Comparison of ENCODE assay signal across 1 cellular context in genomic region chr21:39182484-39183271, GRCh38.
TF ChIP-seq lines count a peak whose summit lies in the region.

No MANE protein-coding gene starts in this region.

TF ChIP-seq in HepG2, 621 proteins besides CTCF, POLR2A, EP300 and RAD21 (continued from another document and continues in another):
- TF ChIP-seq HMGXB3 (CRISPR knock-in tag; IDR thresholded peaks at IDR 0.05; ENCODE audit: borderline replicate concordance) (no peak), MED13 (CRISPR knock-in tag; IDR thresholded peaks at IDR 0.05) (no peak), TOE1 (CRISPR knock-in tag; IDR thresholded peaks at IDR 0.05) (no peak; the same call in 1 of the 2 replicates), ZBTB49 (CRISPR knock-in tag; IDR thresholded peaks at IDR 0.05; ENCODE audit: borderline replicate concordance) (0 out of 2 replicates have a peak, but pooled peaks have one; percentile 51), POGZ (CRISPR knock-in tag; IDR thresholded peaks at IDR 0.05) (no peak), PLSCR1 (CRISPR knock-in tag; IDR thresholded peaks at IDR 0.05; ENCODE audit: borderline replicate concordance) (no peak), ZNF407 (CRISPR knock-in tag; IDR thresholded peaks at IDR 0.05; ENCODE audit: not compliant biosample characterization) (peak; percentile 64), ZBTB7A (CRISPR knock-in tag; IDR thresholded peaks at IDR 0.05) (no peak), SIN3A (IDR thresholded peaks at IDR 0.05; ENCODE audit: borderline replicate concordance, low read depth, low read length) (no peak), ZNF746 (CRISPR knock-in tag; IDR thresholded peaks at IDR 0.05) (0 out of 2 replicates have a peak, but pooled peaks have one; percentile 44), ZNF546 (CRISPR knock-in tag; conservative IDR thresholded peaks at IDR 0.05) (no peak), ZNF224 (CRISPR knock-in tag; IDR thresholded peaks at IDR 0.05) (no peak), ZNF598 (CRISPR knock-in tag; IDR thresholded peaks at IDR 0.05; ENCODE audit: borderline replicate concordance) (peak; percentile 26; the same call in 1 of the 2 replicates), ZNF280B (CRISPR knock-in tag; IDR thresholded peaks at IDR 0.05; ENCODE audit: borderline replicate concordance) (peak; percentile 85; the same call in 1 of the 2 replicates), FOXO1 (CRISPR knock-in tag; IDR thresholded peaks at IDR 0.05) (no peak), NRL (CRISPR knock-in tag; IDR thresholded peaks at IDR 0.05; ENCODE audit: borderline replicate concordance) (peak; percentile 88), HDAC6 (IDR thresholded peaks at IDR 0.05; ENCODE audit: low read depth, low read length) (no peak), ZNF687 (CRISPR knock-in tag; IDR thresholded peaks at IDR 0.05) (no peak), ZBTB7B (CRISPR knock-in tag; IDR thresholded peaks at IDR 0.05) (no peak), ZNF563 (CRISPR knock-in tag; IDR thresholded peaks at IDR 0.05) (no peak), ZNF205 (CRISPR knock-in tag; IDR thresholded peaks at IDR 0.05) (no peak), KDM5A (IDR thresholded peaks at IDR 0.05; ENCODE audit: borderline replicate concordance, low read length) (no peak), KAT2B (IDR thresholded peaks at IDR 0.05; ENCODE audit: borderline replicate concordance, low read depth, low read length) (no peak), FUBP1 (CRISPR knock-in tag; IDR thresholded peaks at IDR 0.05; ENCODE audit: borderline replicate concordance) (no peak), ZNF34 (CRISPR knock-in tag; IDR thresholded peaks at IDR 0.05; ENCODE audit: borderline replicate concordance) (no peak)
